ENCODE assay signal across 8 cellular contexts in the genomic region with DNA sequence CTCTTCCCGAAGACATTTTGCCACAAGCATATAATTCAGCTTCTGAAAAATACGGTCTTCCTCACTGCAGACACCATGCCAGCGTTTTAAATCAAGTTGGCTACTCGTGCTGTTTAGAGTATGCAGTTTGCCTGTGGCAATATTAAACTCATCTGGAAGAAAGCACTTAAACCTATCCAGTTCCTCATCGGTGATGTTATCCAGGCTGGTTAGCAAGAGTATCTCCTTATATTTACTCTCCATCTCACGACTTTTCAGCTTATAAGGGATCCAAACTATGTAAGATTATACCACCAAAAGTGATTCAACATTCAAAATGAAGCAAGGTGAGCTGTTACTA. TPM values are rescaled to one million over a fixed set of nuclear protein-coding genes. Genes with fewer than 3 reads are reported as not detected.
DNase-seq lines count a peak whose midpoint lies in the region; ATAC-seq and TF ChIP-seq lines count a peak whose summit lies in the region.

No MANE protein-coding gene starts in this region.

- TF ChIP-seq POLR2A in thyroid gland (IDR thresholded peaks at IDR 0.05) = no peak

- H3K4me1 Mint-ChIP-seq in endodermal cell = peaks cover 24% of the 10 kb centered on the region
- H3K4me1 Mint-ChIP-seq in naive thymus-derived CD4-positive, alpha-beta T cell = peaks cover 6 to 36% (median 16%) of the 10 kb centered on the region in 7 donors
- peaks cover 35% of the 10 kb centered on the region for H3K4me1 Mint-ChIP-seq in activated T-helper 2 cell treated with anti-CD3 and anti-CD28 coated beads, Interferon-gamma antibody, Interleukin-2, Interleukin-4, amounts not matched to agents 10 μg/mL and 5 μg/mL and 100 μg/mL, durations not matched to agents 14 hours and 24 hours and 36 hours (ENCODE audit: low read depth)

- CTCF ChIA-PET in naive thymus-derived CD4-positive, alpha-beta T cell (lab: Charles Lee) = interaction anchor here (0.6 to 1.7 kb wide), 2 partner anchors 69 to 796 kb away, joined by 3 to 7 read pairs; no protein-coding TSS in a partner anchor

- peak overlapping the region; percentile 68 for H3K4me3 Mint-ChIP-seq in endodermal cell
- no peak overlapping the region for H3K4me3 Mint-ChIP-seq in naive thymus-derived CD4-positive, alpha-beta T cell
- no peak overlapping the region for H3K4me3 Mint-ChIP-seq in activated T-helper 2 cell treated with anti-CD3 and anti-CD28 coated beads, Interferon-gamma antibody, Interleukin-2, Interleukin-4, amounts not matched to agents 10 μg/mL and 5 μg/mL and 100 μg/mL, durations not matched to agents 14 hours and 24 hours and 36 hours (ENCODE audit: low read depth)

- peak overlapping the region; percentile 90 for H3K27ac ChIP-seq in endodermal cell (ENCODE audit: low read depth, low read length)
- H3K27ac ChIP-seq in mesodermal cell (ENCODE audit: low read depth, low read length, severe bottlenecking) = peak overlapping the region; percentile 98
- peak overlapping the region; percentile 67 to 84 (median 81) for H3K27ac ChIP-seq in thyroid gland
- H3K27ac ChIP-seq in naive thymus-derived CD4-positive, alpha-beta T cell (ENCODE audit: low read depth, low read length) = no peak overlapping the region

- H3K27me3 Mint-ChIP-seq in endodermal cell (ENCODE audit: insufficient read depth) = no peaks in the 10 kb centered on the region
- no peaks in the 10 kb centered on the region for H3K27me3 Mint-ChIP-seq in naive thymus-derived CD4-positive, alpha-beta T cell
- H3K27me3 Mint-ChIP-seq in activated T-helper 2 cell treated with anti-CD3 and anti-CD28 coated beads, Interferon-gamma antibody, Interleukin-2, Interleukin-4, amounts not matched to agents 10 μg/mL and 5 μg/mL and 100 μg/mL, durations not matched to agents 14 hours and 24 hours and 36 hours (ENCODE audit: low read depth) = no peaks in the 10 kb centered on the region

- H3K4me3 ChIP-seq in endodermal cell (ENCODE audit: low read length) (peak overlapping the region; percentile 80), mesodermal cell (ENCODE audit: extremely low read depth, insufficient read depth, low read length, poor library complexity, severe bottlenecking) (peak overlapping the region; percentile 50), thyroid gland (replicated peaks in 1 of 3) (peak overlapping the region in 2 of 3 donors; percentile 4 to 23)
- no peak overlapping the region for H3K4me3 ChIP-seq in naive thymus-derived CD4-positive, alpha-beta T cell (ENCODE audit: low read length)

- peak overlapping the region; percentile 59 for H3K9ac ChIP-seq in endodermal cell (ENCODE audit: extremely low read depth, low read length, poor library complexity, severe bottlenecking)

- peak overlapping the region; percentile 95 for H3K27ac Mint-ChIP-seq in endodermal cell
- H3K27ac Mint-ChIP-seq in naive thymus-derived CD4-positive, alpha-beta T cell = no peak overlapping the region
- no peak overlapping the region for H3K27ac Mint-ChIP-seq in activated T-helper 2 cell treated with anti-CD3 and anti-CD28 coated beads, Interferon-gamma antibody, Interleukin-2, Interleukin-4, amounts not matched to agents 10 μg/mL and 5 μg/mL and 100 μg/mL, durations not matched to agents 14 hours and 24 hours and 36 hours

- POLR2A ChIA-PET in naive thymus-derived CD4-positive, alpha-beta T cell (lab: Charles Lee) = interaction anchor here (0.6 kb wide), 1 partner anchor 1205 kb away, joined by 3 read pairs; no protein-coding TSS in a partner anchor

- TF ChIP-seq CTCF in endodermal cell (conservative IDR thresholded peaks at IDR 0.05) = no peak
- no peak for TF ChIP-seq CTCF in thyroid gland (IDR thresholded peaks at IDR 0.05)

- peaks cover 4% of the 10 kb centered on the region for H3K9me3 ChIP-seq in endodermal cell (ENCODE audit: control insufficient read depth, low read length)
- H3K9me3 ChIP-seq in mesodermal cell (ENCODE audit: control insufficient read depth, low read length) = no peaks in the 10 kb centered on the region
- no peaks in the 10 kb centered on the region for H3K9me3 ChIP-seq in thyroid gland
- no peaks in the 10 kb centered on the region for H3K9me3 ChIP-seq in naive thymus-derived CD4-positive, alpha-beta T cell (ENCODE audit: control insufficient read depth in 2 of 3, low read length in 3 of 3)

- H3K36me3 Mint-ChIP-seq in endodermal cell (ENCODE audit: low read depth) = no peaks in the 10 kb centered on the region
- H3K36me3 Mint-ChIP-seq in naive thymus-derived CD4-positive, alpha-beta T cell = peaks cover 0 to 8% (median 0%) of the 10 kb centered on the region in 5 donors
- H3K36me3 Mint-ChIP-seq in activated T-helper 2 cell treated with anti-CD3 and anti-CD28 coated beads, Interferon-gamma antibody, Interleukin-2, Interleukin-4, amounts not matched to agents 10 μg/mL and 5 μg/mL and 100 μg/mL, durations not matched to agents 14 hours and 24 hours and 36 hours (ENCODE audit: low read depth) = peaks cover 38% of the 10 kb centered on the region

- DNase-seq in endodermal cell = no peak
- DNase-seq in thyroid gland = no peak
- DNase-seq in naive thymus-derived CD4-positive, alpha-beta T cell = no peak
- DNase-seq in activated T-helper 2 cell treated with anti-CD3 and anti-CD28 coated beads, Interferon-gamma antibody, Interleukin-2, Interleukin-4, amounts not matched to agents 10 μg/mL and 5 μg/mL and 100 μg/mL, durations not matched to agents 14 hours and 24 hours and 36 hours (ENCODE audit: low spot score) = no peak
- no peak for DNase-seq in activated CD4-positive, CD25-positive, alpha-beta regulatory T cell treated with anti-CD3 and anti-CD28 coated beads, Interleukin-2, amount 50 U/mL, for 72 hours

- no peaks in the 10 kb centered on the region for H3K9me3 Mint-ChIP-seq in endodermal cell
- H3K9me3 Mint-ChIP-seq in naive thymus-derived CD4-positive, alpha-beta T cell = peaks cover 0 to 1% (median 0%) of the 10 kb centered on the region in 11 donors
- peaks cover 6% of the 10 kb centered on the region for H3K9me3 Mint-ChIP-seq in activated T-helper 2 cell treated with anti-CD3 and anti-CD28 coated beads, Interferon-gamma antibody, Interleukin-2, Interleukin-4, amounts not matched to agents 10 μg/mL and 5 μg/mL and 100 μg/mL, durations not matched to agents 14 hours and 24 hours and 36 hours

- WGBS in endodermal cell (ENCODE audit: insufficient coverage in 1 of 2, insufficient read length in 1 of 2), 2 experiments = 2 to 4% methylated on average over 4 to 6 of the region's 6 CpGs
- WGBS in mesodermal cell (ENCODE audit: insufficient coverage in 2 of 2), 2 experiments = 0% methylated on average over 1 to 2 of the region's 6 CpGs
- 19 to 21% methylated on average over 6 of the region's 6 CpGs for WGBS in thyroid gland, 2 donors

- H3K4me1 ChIP-seq in endodermal cell (ENCODE audit: control insufficient read depth, insufficient read depth, low read length) (peaks cover 10% of the 10 kb centered on the region), mesodermal cell (ENCODE audit: control insufficient read depth, insufficient read depth, low read length, poor library complexity, severe bottlenecking) (peaks cover 2% of the 10 kb centered on the region), thyroid gland (peaks cover 0 to 7% of the 10 kb centered on the region in 2 donors)
- H3K4me1 ChIP-seq in naive thymus-derived CD4-positive, alpha-beta T cell (ENCODE audit: control insufficient read depth in 2 of 2, insufficient read depth in 2 of 2, low read length in 2 of 2) = peaks cover 6 to 21% of the 10 kb centered on the region in 2 donors

- H3K27me3 ChIP-seq in endodermal cell (ENCODE audit: control insufficient read depth, insufficient read depth, low read length, poor library complexity, severe bottlenecking) (no peaks in the 10 kb centered on the region), thyroid gland (no peaks in the 10 kb centered on the region)
- H3K27me3 ChIP-seq in naive thymus-derived CD4-positive, alpha-beta T cell (ENCODE audit: control insufficient read depth in 2 of 2, insufficient read depth in 2 of 2, low read length in 2 of 2) = no peaks in the 10 kb centered on the region

- intact Hi-C loops in thyroid gland (cut with DNase I) = no loop called here
- intact Hi-C loops in naive thymus-derived CD4-positive, alpha-beta T cell (cut with micrococcal nuclease) = no loop called here
- intact Hi-C loops in activated T-helper 2 cell treated with anti-CD3 and anti-CD28 coated beads, Interferon-gamma antibody, Interleukin-2, Interleukin-4, amounts not matched to agents 10 μg/mL and 5 μg/mL and 100 μg/mL, durations not matched to agents 14 hours and 24 hours and 36 hours (cut with micrococcal nuclease) = loop anchor here (10.0 kb wide), 1 partner anchor 1865 kb away; a partner anchor contains a TSS

- ATAC-seq in SK-N-SH treated with all-trans-retinoic acid at 6 μM for 48 hours = peak; percentile 54
- no peak for ATAC-seq in naive thymus-derived CD4-positive, alpha-beta T cell
- ATAC-seq in HG03108 (IDR thresholded peaks at IDR 0.05; ENCODE audit: unreplicated experiment) = no peak

- H3K36me3 ChIP-seq in endodermal cell (ENCODE audit: control insufficient read depth, insufficient read depth, low read length) = no peaks in the 10 kb centered on the region
- H3K36me3 ChIP-seq in mesodermal cell (ENCODE audit: control insufficient read depth, insufficient read depth, low read length) = no peaks in the 10 kb centered on the region
- no peaks in the 10 kb centered on the region for H3K36me3 ChIP-seq in thyroid gland
- H3K36me3 ChIP-seq in naive thymus-derived CD4-positive, alpha-beta T cell (ENCODE audit: control insufficient read depth in 2 of 3, insufficient read depth in 3 of 3, low read length in 3 of 3) = no peaks in the 10 kb centered on the region

TF ChIP-seq in SK-N-SH treated with all-trans-retinoic acid at 6 μM for 48 hours, 23 proteins besides CTCF, POLR2A, EP300 and RAD21 (continues in another document):
- TF ChIP-seq BACH2 (CRISPR knock-in tag; IDR thresholded peaks at IDR 0.05; ENCODE audit: borderline replicate concordance) = no peak
- TF ChIP-seq ARNTL (CRISPR knock-in tag; IDR thresholded peaks at IDR 0.05; ENCODE audit: borderline replicate concordance, low read depth) = no peak

RNA-seq across cellular contexts. Expression of a gene that starts 9.7 kb away (rescaled TPM):
- 10 to 100 TPM; 10.4 to 11.9 TPM for total RNA-seq in endodermal cell
- 8.3 TPM for polyA plus RNA-seq in endodermal cell (2013, experiment 1 of 2)
- polyA plus RNA-seq in endodermal cell (2013, experiment 2 of 2) = 10.8 TPM
- 145 TPM for polyA plus RNA-seq in mesodermal cell (2013, experiment 1 of 2)
- polyA plus RNA-seq in mesodermal cell (2013, experiment 2 of 2) = 138 TPM
- 100 to 1,000 TPM in 1 of 4 donors, 10 to 100 TPM in 3; 29.8 to 110 (median 49.5) TPM for total RNA-seq in thyroid gland
- total RNA-seq in naive thymus-derived CD4-positive, alpha-beta T cell = 100 to 1,000 TPM in 2 of 5 experiments, 10 to 100 TPM in 3; 42.4 to 307 (median 96.0) TPM
- polyA plus RNA-seq in naive thymus-derived CD4-positive, alpha-beta T cell = 10 to 100 TPM; 46.1 to 48.0 TPM
- 108 and 113 TPM in 2 replicates for total RNA-seq in activated T-helper 2 cell treated with anti-CD3 and anti-CD28 coated beads, Interferon-gamma antibody, Interleukin-2, Interleukin-4, amounts not matched to agents 10 μg/mL and 5 μg/mL and 100 μg/mL, durations not matched to agents 14 hours and 24 hours and 36 hours
